Comparison of ENCODE assay signal across 1 cellular context in genomic region chr17:29005936-29006438, GRCh38.
TF ChIP-seq lines count a peak whose summit lies in the region.

Gene SEZ6, minus strand, starts transcription at chr17:29006033. Its CDS starts 164 bp downstream, at chr17:29005869.

TF ChIP-seq in HepG2, 621 proteins besides CTCF, POLR2A, EP300 and RAD21 (continued from another document and continues in another):
- TF ChIP-seq AKNA (CRISPR knock-in tag; IDR thresholded peaks at IDR 0.05; ENCODE audit: borderline replicate concordance) (peak; percentile 85; the same call in 1 of the 2 replicates), ZNF383 (CRISPR knock-in tag; IDR thresholded peaks at IDR 0.05; ENCODE audit: borderline replicate concordance) (no peak), JUN (CRISPR knock-in tag; IDR thresholded peaks at IDR 0.05) (no peak; the same call in 1 of the 2 replicates), ZBTB2 (CRISPR knock-in tag; IDR thresholded peaks at IDR 0.05; ENCODE audit: low read depth) (peak; percentile 78), ZNF790 (CRISPR knock-in tag; IDR thresholded peaks at IDR 0.05; ENCODE audit: borderline replicate concordance) (peak; percentile 86; the same call in 1 of the 2 replicates), NFKBIZ (CRISPR knock-in tag; IDR thresholded peaks at IDR 0.05) (peak; percentile 80; the same call in 1 of the 2 replicates), ETV5 (CRISPR knock-in tag; IDR thresholded peaks at IDR 0.05; ENCODE audit: borderline replicate concordance) (peak; percentile 56; the same call in 1 of the 2 replicates), MZF1 (CRISPR knock-in tag; IDR thresholded peaks at IDR 0.05; ENCODE audit: borderline replicate concordance) (no peak), HNF1B (CRISPR knock-in tag; IDR thresholded peaks at IDR 0.05) (no peak), PRDM10 (CRISPR knock-in tag; IDR thresholded peaks at IDR 0.05; ENCODE audit: low read depth) (no peak), ZNF770 (CRISPR knock-in tag; IDR thresholded peaks at IDR 0.05) (no peak), KDM5A (IDR thresholded peaks at IDR 0.05; ENCODE audit: borderline replicate concordance, low read length) (no peak), RELA (CRISPR knock-in tag; IDR thresholded peaks at IDR 0.05) (0 out of 2 replicates have a peak, but pooled peaks have one; percentile 45), ZNF782 (CRISPR knock-in tag; IDR thresholded peaks at IDR 0.05; ENCODE audit: borderline replicate concordance) (peak; percentile 77; the same call in 1 of the 2 replicates), STAG1 (CRISPR knock-in tag; IDR thresholded peaks at IDR 0.05) (peak; percentile 26; the same call in 1 of the 2 replicates), THAP9 (CRISPR knock-in tag; IDR thresholded peaks at IDR 0.05; ENCODE audit: borderline replicate concordance) (no peak), MLLT10 (CRISPR knock-in tag; IDR thresholded peaks at IDR 0.05) (no peak), LRRFIP1 (CRISPR knock-in tag; conservative IDR thresholded peaks at IDR 0.05) (peak; percentile 90; the same call in 1 of the 2 replicates), ZNF510 (CRISPR knock-in tag; IDR thresholded peaks at IDR 0.05; ENCODE audit: low read depth) (0 out of 2 replicates have a peak, but pooled peaks have one; percentile 42), KDM5B (CRISPR knock-in tag; IDR thresholded peaks at IDR 0.05; ENCODE audit: borderline replicate concordance) (peak; percentile 91; the same call in 1 of the 2 replicates), PAWR (CRISPR knock-in tag; IDR thresholded peaks at IDR 0.05; ENCODE audit: borderline replicate concordance) (no peak), PAXIP1 (CRISPR knock-in tag; conservative IDR thresholded peaks at IDR 0.05) (peak; percentile 51), ZNF441 (CRISPR knock-in tag; IDR thresholded peaks at IDR 0.05; ENCODE audit: borderline replicate concordance) (peak; percentile 92)
